ENCODE assay signal across 32 cellular contexts in genomic region chr16:78434401-78434800, GRCh38.
"Had no signal": no experiment of that assay in that cellular context is flagged by ENCODE, and none has a peak within 500 bp of the region (broad histone marks: within the 10 kb centered on the region; RNA-seq: fewer than 3 reads in every experiment).

No MANE protein-coding gene starts in this region.

- H3K27me3 ChIP-seq: adrenal gland, SJCRH30 had no signal

- DNase-seq: activated CD4-positive, alpha-beta memory T cell treated with anti-CD3 and anti-CD28 coated beads for 36 hours; activated CD4-positive, alpha-beta T cell treated with anti-CD3 and anti-CD28 coated beads for 36 hours; activated CD4-positive, alpha-beta T cell treated with anti-CD3 and anti-CD28 coated beads, Interleukin-2, amount 50 U/mL, for 1 hour; activated CD8-positive, alpha-beta memory T cell treated with anti-CD3 and anti-CD28 coated beads, Interleukin-2, amount 50 U/mL, for 4 hours; activated gamma-delta T cell treated with Interleukin-2 at 50 U/mL for 16 hours; activated naive CD4-positive, alpha-beta T cell treated with anti-CD3 and anti-CD28 coated beads for 36 hours; activated T-cell treated with anti-CD3 and anti-CD28 coated beads for 4 hours; activated T-cell treated with anti-CD3 and anti-CD28 coated beads, Interleukin-2, amount 50 U/mL, for 4 hours; adrenal gland; caudate nucleus; MM.1S; MV-4-11; NCI-H1092; NCI-H1436 treated with DMSO at 0.1 percent for 48 hours; NCI-H1694 treated with DMSO at 0.1 percent for 48 hours; NCI-H2029; NCI-H345; NCI-H524 treated with DMSO at 0.1 percent for 48 hours; NCI-H748 treated with DMSO at 0.1 percent for 48 hours; NK-92 treated with Interleukin-12 subunit alpha and Interleukin-12 subunit beta, amount 100 ng/mL, for 24 hours; PC-3; SJCRH30; T1000 had no signal

- H3K4me1 Mint-ChIP-seq: activated CD4-positive, alpha-beta T cell treated with anti-CD3 and anti-CD28 coated beads for 36 hours; brain; WTC11 had no signal

- H3K36me3 ChIP-seq: adrenal gland, SJCRH30 had no signal

- H3K27me3 Mint-ChIP-seq: activated CD4-positive, alpha-beta memory T cell treated with anti-CD3 and anti-CD28 coated beads for 36 hours; activated CD4-positive, alpha-beta T cell treated with anti-CD3 and anti-CD28 coated beads for 36 hours; brain had no signal

- H3K4me1 ChIP-seq: adrenal gland, SJCRH30 had no signal

- H3K36me3 Mint-ChIP-seq: brain, WTC11 had no signal

- H3K27ac Mint-ChIP-seq: activated CD4-positive, alpha-beta memory T cell treated with anti-CD3 and anti-CD28 coated beads for 36 hours; activated CD4-positive, alpha-beta T cell treated with anti-CD3 and anti-CD28 coated beads for 36 hours; activated naive CD4-positive, alpha-beta T cell treated with anti-CD3 and anti-CD28 coated beads for 36 hours; activated T-helper 1 cell treated with anti-CD3 and anti-CD28 coated beads, Interleukin-12 subunit alpha, Interleukin-12 subunit beta, Interleukin-2, Interleukin-4 antibody, amounts not matched to agents 30 ng/mL and 10 ng/mL and 1 ng/mL, durations not matched to agents 14 hours and 24 hours and 36 hours; brain; WTC11 had no signal

- H3K4me3 ChIP-seq: adrenal gland, SJCRH30, SK-N-MC had no signal

- H3K9me3 ChIP-seq: adrenal gland, SJCRH30 had no signal

- ATAC-seq: activated CD4-positive, alpha-beta T cell treated with anti-CD3 and anti-CD28 coated beads for 36 hours; activated CD4-positive, CD25-positive, alpha-beta regulatory T cell treated with anti-CD3 and anti-CD28 coated beads, Interleukin-2, amount 50 U/mL, for 24 hours; activated naive CD4-positive, alpha-beta T cell treated with anti-CD3 and anti-CD28 coated beads, Interleukin-2, amount 50 U/mL, for 72 hours; activated T-cell treated with anti-CD3 and anti-CD28 coated beads, Interleukin-2, amount 50 U/mL, for 4 hours; PC-3; Right ventricle myocardium inferior; WTC11 had no signal

- H3K4me3 Mint-ChIP-seq: activated CD4-positive, alpha-beta memory T cell treated with anti-CD3 and anti-CD28 coated beads for 36 hours; activated CD4-positive, alpha-beta T cell treated with anti-CD3 and anti-CD28 coated beads for 36 hours; activated naive CD4-positive, alpha-beta T cell treated with anti-CD3 and anti-CD28 coated beads for 36 hours; activated T-cell treated with anti-CD3 and anti-CD28 coated beads, Interleukin-2, amount 50 U/mL, for 4 hours; activated T-helper 1 cell treated with anti-CD3 and anti-CD28 coated beads, Interleukin-12 subunit alpha, Interleukin-12 subunit beta, Interleukin-2, Interleukin-4 antibody, amounts not matched to agents 30 ng/mL and 10 ng/mL and 1 ng/mL, durations not matched to agents 14 hours and 24 hours and 36 hours; brain; WTC11 had no signal

- H3K9me3 Mint-ChIP-seq: activated CD4-positive, alpha-beta memory T cell treated with anti-CD3 and anti-CD28 coated beads for 36 hours; activated naive CD4-positive, alpha-beta T cell treated with anti-CD3 and anti-CD28 coated beads for 36 hours; activated T-helper 1 cell treated with anti-CD3 and anti-CD28 coated beads, Interleukin-12 subunit alpha, Interleukin-12 subunit beta, Interleukin-2, Interleukin-4 antibody, amounts not matched to agents 30 ng/mL and 10 ng/mL and 1 ng/mL, durations not matched to agents 14 hours and 24 hours and 36 hours; WTC11 had no signal

- H3K27ac ChIP-seq: adrenal gland, KMS-11, RWPE1, SJCRH30, SK-N-MC had no signal
